Comparison of ENCODE assay signal across 8 cellular contexts in the genomic region with DNA sequence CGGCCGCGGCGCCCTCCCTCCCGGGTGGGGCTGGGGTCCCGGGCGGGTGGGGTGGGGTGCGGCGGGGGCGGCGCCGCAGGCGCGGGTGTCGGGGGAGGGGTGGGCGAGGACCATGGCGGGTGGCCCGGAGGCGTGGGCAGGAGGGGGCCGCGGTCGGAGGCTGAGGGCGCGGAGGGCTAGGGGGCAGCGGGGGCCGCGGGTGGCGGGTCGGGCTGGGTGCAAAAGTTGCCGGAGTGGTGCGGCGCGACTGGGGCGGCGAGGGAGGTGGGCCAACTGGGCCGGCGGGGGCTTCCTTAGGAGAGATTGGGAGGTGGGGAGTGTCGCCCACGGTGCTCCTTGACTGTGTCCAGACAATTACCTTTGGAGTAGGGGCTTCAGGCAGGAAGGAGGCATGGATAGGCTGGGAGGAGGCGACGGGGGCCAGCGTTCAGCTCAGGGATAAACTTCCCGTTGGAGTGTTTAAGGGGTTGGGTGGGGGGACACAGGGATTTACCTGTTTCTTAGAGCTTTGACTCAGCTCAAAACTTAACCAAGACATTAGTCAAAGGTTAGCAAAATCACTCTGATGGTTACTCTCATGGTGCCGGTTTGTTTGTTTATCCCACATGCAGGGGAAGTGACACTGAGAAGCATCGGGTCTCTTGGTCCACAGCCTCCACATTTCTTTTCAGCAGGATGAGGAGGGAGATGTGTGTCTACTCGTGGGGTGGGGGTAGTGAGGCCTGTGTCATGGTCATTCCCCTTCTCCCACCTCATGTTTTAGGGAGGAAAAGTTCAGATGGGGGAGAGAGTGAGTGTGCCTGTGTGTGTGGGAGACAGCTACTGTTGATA. TPM values are rescaled to one million over a fixed set of nuclear protein-coding genes. Genes with fewer than 3 reads are reported as not detected.
DNase-seq lines count a peak whose midpoint lies in the region; ATAC-seq and TF ChIP-seq lines count a peak whose summit lies in the region.

No MANE protein-coding gene starts in this region.

- peak in 1 of 2 donors; percentile 33 for TF ChIP-seq RAD21 in liver (IDR thresholded peaks at IDR 0.05)

- H3K9me3 ChIP-seq in liver (ENCODE audit: control insufficient read depth in 4 of 4, low read length in 3 of 4), result no peaks in the 10 kb centered on the region

- no peaks in the 10 kb centered on the region for H3K36me3 Mint-ChIP-seq in IgD-negative memory B cell
- H3K36me3 Mint-ChIP-seq in dendritic cell treated with granulocyte-macrophage colony-stimulating factor and Interleukin-4, amounts not matched to agents 40 ng/mL and 50 ng/mL, for 4 days (ENCODE audit: low read depth), result peaks cover 15% of the 10 kb centered on the region

- H3K27me3 Mint-ChIP-seq in IgD-negative memory B cell, result no peaks in the 10 kb centered on the region
- peaks cover 5% of the 10 kb centered on the region for H3K27me3 Mint-ChIP-seq in dendritic cell treated with granulocyte-macrophage colony-stimulating factor and Interleukin-4, amounts not matched to agents 40 ng/mL and 50 ng/mL, for 4 days

- peaks cover 36 to 49% (median 38%) of the 10 kb centered on the region in 3 donors for H3K4me1 Mint-ChIP-seq in IgD-negative memory B cell
- H3K4me1 Mint-ChIP-seq in dendritic cell treated with granulocyte-macrophage colony-stimulating factor and Interleukin-4, amounts not matched to agents 40 ng/mL and 50 ng/mL, for 4 days (ENCODE audit: low read depth), result peaks cover 32% of the 10 kb centered on the region

- peak overlapping the region; percentile 88 to 92 for H3K9ac ChIP-seq in liver (ENCODE audit: low read depth in 1 of 2, low read length in 2 of 2)

- H3K4me3 ChIP-seq in liver (ENCODE audit: low read depth in 1 of 3, low read length in 3 of 3), result peak overlapping the region; percentile 78 to 100 (median 93)

- no peaks in the 10 kb centered on the region for H3K27me3 ChIP-seq in liver (ENCODE audit: control insufficient read depth in 4 of 4, insufficient read depth in 4 of 4, low read length in 3 of 4)

- peak; percentile 17 for ATAC-seq in GM21576 (IDR thresholded peaks at IDR 0.05; ENCODE audit: unreplicated experiment)

- peaks cover 2 to 29% (median 11%) of the 10 kb centered on the region in 4 donors for H3K4me1 ChIP-seq in liver (ENCODE audit: control insufficient read depth in 4 of 4, insufficient read depth in 4 of 4, low read length in 3 of 4)

- DNase-seq in DMS53 treated with DMSO at 0.1 percent for 48 hours (lab: John Stamatoyannopoulos, UW; ENCODE audit: unreplicated experiment) (peak; percentile 34), SHP77 treated with DMSO at 0.1 percent for 48 hours (lab: John Stamatoyannopoulos, UW) (no peak)
- DNase-seq in activated CD4-positive, CD25-positive, alpha-beta regulatory T cell treated with anti-CD3 and anti-CD28 coated beads, Interleukin-2, amount 50 U/mL, for 72 hours, result peak; percentile 56
- DNase-seq in stimulated activated CD4-positive, alpha-beta T cell treated with anti-CD3 and anti-CD28 coated beads, Interleukin-4, amount 100 ng/mL, for 48 hours (ENCODE audit: low read depth in 2 of 2), result peak; percentile 13 to 25

- H3K4me3 Mint-ChIP-seq in IgD-negative memory B cell, result peak overlapping the region; percentile 94 to 99 (median 98)
- H3K4me3 Mint-ChIP-seq in dendritic cell treated with granulocyte-macrophage colony-stimulating factor and Interleukin-4, amounts not matched to agents 40 ng/mL and 50 ng/mL, for 4 days, result peak overlapping the region; percentile 97

- intact Hi-C loops in dendritic cell treated with granulocyte-macrophage colony-stimulating factor and Interleukin-4, amounts not matched to agents 40 ng/mL and 50 ng/mL, for 4 days (cut with micrococcal nuclease), result loop anchor here (1.0 to 10.0 kb wide), 3 partner anchors 90 to 1548 kb away; a partner anchor contains a TSS

- peak overlapping the region; percentile 82 to 97 (median 92) for H3K27ac Mint-ChIP-seq in IgD-negative memory B cell
- H3K27ac Mint-ChIP-seq in dendritic cell treated with granulocyte-macrophage colony-stimulating factor and Interleukin-4, amounts not matched to agents 40 ng/mL and 50 ng/mL, for 4 days, result peak overlapping the region; percentile 96

- H3K27ac ChIP-seq in liver (ENCODE audit: low read depth in 1 of 2, low read length in 2 of 2), result peak overlapping the region; percentile 93 to 95

- H3K9me3 Mint-ChIP-seq in IgD-negative memory B cell, result no peaks in the 10 kb centered on the region
- H3K9me3 Mint-ChIP-seq in dendritic cell treated with granulocyte-macrophage colony-stimulating factor and Interleukin-4, amounts not matched to agents 40 ng/mL and 50 ng/mL, for 4 days, result no peaks in the 10 kb centered on the region

- H3K36me3 ChIP-seq in liver (ENCODE audit: control insufficient read depth in 4 of 4, insufficient read depth in 3 of 4, low read depth in 1 of 4, low read length in 3 of 4), result no peaks in the 10 kb centered on the region

- WGBS in liver, result under 1% methylated on average over 45 of the region's 46 CpGs

- no peak for TF ChIP-seq CTCF in liver (IDR thresholded peaks at IDR 0.05; ENCODE audit: low read depth, low read length, missing input control)

TF ChIP-seq in liver, 16 proteins besides CTCF, POLR2A, EP300 and RAD21:
- TF ChIP-seq GABPA (IDR thresholded peaks at IDR 0.05 in 1 of 2, conservative IDR thresholded peaks at IDR 0.05 in 1 of 2), result peak in 1 of 2 donors; percentile 9
- TF ChIP-seq RXRA (IDR thresholded peaks at IDR 0.05), result peak in 1 of 2 donors; percentile 11
- TF ChIP-seq HNF4G (IDR thresholded peaks at IDR 0.05), result no peak
- no peak for TF ChIP-seq JUND (IDR thresholded peaks at IDR 0.05)
- TF ChIP-seq FOXA2 (IDR thresholded peaks at IDR 0.05), result no peak
- peak; percentile 57 for TF ChIP-seq YY1 (IDR thresholded peaks at IDR 0.05)
- TF ChIP-seq, protein P1, sequence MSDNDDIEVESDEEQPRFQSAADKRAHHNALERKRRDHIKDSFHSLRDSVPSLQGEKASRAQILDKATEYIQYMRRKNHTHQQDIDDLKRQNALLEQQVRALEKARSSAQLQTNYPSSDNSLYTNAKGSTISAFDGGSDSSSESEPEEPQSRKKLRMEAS (IDR thresholded peaks at IDR 0.05), result no peak
- TF ChIP-seq, protein P2, sequence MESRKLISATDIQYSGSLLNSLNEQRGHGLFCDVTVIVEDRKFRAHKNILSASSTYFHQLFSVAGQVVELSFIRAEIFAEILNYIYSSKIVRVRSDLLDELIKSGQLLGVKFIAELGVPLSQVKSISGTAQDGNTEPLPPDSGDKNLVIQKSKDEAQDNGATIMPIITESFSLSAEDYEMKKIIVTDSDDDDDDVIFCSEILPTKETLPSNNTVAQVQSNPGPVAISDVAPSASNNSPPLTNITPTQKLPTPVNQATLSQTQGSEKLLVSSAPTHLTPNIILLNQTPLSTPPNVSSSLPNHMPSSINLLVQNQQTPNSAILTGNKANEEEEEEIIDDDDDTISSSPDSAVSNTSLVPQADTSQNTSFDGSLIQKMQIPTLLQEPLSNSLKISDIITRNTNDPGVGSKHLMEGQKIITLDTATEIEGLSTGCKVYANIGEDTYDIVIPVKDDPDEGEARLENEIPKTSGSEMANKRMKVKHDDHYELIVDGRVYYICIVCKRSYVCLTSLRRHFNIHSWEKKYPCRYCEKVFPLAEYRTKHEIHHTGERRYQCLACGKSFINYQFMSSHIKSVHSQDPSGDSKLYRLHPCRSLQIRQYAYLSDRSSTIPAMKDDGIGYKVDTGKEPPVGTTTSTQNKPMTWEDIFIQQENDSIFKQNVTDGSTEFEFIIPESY (IDR thresholded peaks at IDR 0.05), result no peak
- no peak for TF ChIP-seq SP1 (IDR thresholded peaks at IDR 0.05)
- no peak for TF ChIP-seq EGR1 (IDR thresholded peaks at IDR 0.05; ENCODE audit: low read depth in 2 of 2)
- TF ChIP-seq TAF1 (conservative IDR thresholded peaks at IDR 0.05), result no peak
- TF ChIP-seq, protein P3, sequence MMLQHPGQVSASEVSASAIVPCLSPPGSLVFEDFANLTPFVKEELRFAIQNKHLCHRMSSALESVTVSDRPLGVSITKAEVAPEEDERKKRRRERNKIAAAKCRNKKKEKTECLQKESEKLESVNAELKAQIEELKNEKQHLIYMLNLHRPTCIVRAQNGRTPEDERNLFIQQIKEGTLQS (IDR thresholded peaks at IDR 0.05), result no peak

RNA-seq across cellular contexts. Expression of a gene that starts 0.9 kb away (rescaled TPM):
- polyA plus RNA-seq in IgD-negative memory B cell (53.6 TPM), liver (10 to 100 TPM in 1 of 2 donors, 1 to 10 TPM in 1; 6.8 to 11.6 TPM)
- 10 to 100 TPM; 19.1 to 28.9 TPM for total RNA-seq in liver
